Comparison of ENCODE assay signal across 9 cellular contexts in genomic region chr3:54366007-54366406, GRCh38.
"Had no signal": no experiment of that assay in that cellular context is flagged by ENCODE, and none has a peak within 500 bp of the region (broad histone marks: within the 10 kb centered on the region; RNA-seq: fewer than 3 reads in every experiment).

No MANE protein-coding gene starts in this region.

- H3K9me3 ChIP-seq: HAP-1 had no signal

- H3K36me3 ChIP-seq: HAP-1 had no signal

- H3K4me3 ChIP-seq: GM23248, GM23338, HAP-1 had no signal

- H2AFZ ChIP-seq: GM23248, GM23338 had no signal

- H3K9ac ChIP-seq: GM23248 had no signal

- DNase-seq: GM23248, GOT3, H7, H9, HCEC 1CT, HFFc6 had no signal

- ATAC-seq: GM23338, HCT116 had no signal

- H3K27ac ChIP-seq: GM23248 had no signal

- H3K4me2 ChIP-seq: GM23338 had no signal
